2 cellular contexts compared by ENCODE assay signal in the genomic region with DNA sequence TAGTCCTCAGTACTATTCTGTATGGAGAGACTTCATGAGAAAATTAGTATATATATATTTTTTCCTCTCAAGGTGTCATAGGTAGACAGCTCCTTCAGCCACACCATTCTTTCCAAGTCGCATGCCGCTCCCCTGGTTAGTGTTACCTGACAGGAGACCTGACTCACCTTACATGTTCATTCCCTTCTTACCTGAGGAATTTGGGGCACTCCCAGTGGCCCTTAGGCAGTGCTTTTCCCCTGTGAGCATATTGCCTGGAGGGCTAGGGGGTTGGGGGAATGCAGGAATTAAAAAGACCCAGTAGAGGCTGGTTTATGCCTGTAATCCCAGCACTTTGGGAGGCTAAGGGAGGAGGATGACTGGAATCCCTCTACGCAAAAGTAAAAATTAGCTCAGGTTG.
TF ChIP-seq lines count a peak whose summit lies in the region.

No MANE protein-coding gene starts in this region.

TF ChIP-seq in A549, 52 proteins besides CTCF, POLR2A, EP300 and RAD21:
- peak; percentile 82; the same call in 1 of the 2 replicates for TF ChIP-seq POLR2AphosphoS2 (conservative IDR thresholded peaks at IDR 0.05; ENCODE audit: low read length)
- TF ChIP-seq JUNB (IDR thresholded peaks at IDR 0.05), result no peak
TF ChIP-seq in A549: peak in this region for 1.

TF ChIP-seq in K562, 482 proteins besides CTCF, POLR2A, EP300 and RAD21:
- no peak for TF ChIP-seq HNRNPH1 (optimal IDR thresholded peaks at IDR 0.05; ENCODE audit: low read depth, low read length)
- no peak for TF ChIP-seq NR4A1 (CRISPR knock-in tag; IDR thresholded peaks at IDR 0.05)
- no peak for TF ChIP-seq NR4A1 (tag; IDR thresholded peaks at IDR 0.05)
- no peak for TF ChIP-seq BMI1 (IDR thresholded peaks at IDR 0.05; ENCODE audit: low read length)
- TF ChIP-seq DIDO1 (tag; IDR thresholded peaks at IDR 0.05; ENCODE audit: low read depth), result no peak
- TF ChIP-seq SP1 (CRISPR knock-in tag; IDR thresholded peaks at IDR 0.05), result no peak
- TF ChIP-seq, protein P1, sequence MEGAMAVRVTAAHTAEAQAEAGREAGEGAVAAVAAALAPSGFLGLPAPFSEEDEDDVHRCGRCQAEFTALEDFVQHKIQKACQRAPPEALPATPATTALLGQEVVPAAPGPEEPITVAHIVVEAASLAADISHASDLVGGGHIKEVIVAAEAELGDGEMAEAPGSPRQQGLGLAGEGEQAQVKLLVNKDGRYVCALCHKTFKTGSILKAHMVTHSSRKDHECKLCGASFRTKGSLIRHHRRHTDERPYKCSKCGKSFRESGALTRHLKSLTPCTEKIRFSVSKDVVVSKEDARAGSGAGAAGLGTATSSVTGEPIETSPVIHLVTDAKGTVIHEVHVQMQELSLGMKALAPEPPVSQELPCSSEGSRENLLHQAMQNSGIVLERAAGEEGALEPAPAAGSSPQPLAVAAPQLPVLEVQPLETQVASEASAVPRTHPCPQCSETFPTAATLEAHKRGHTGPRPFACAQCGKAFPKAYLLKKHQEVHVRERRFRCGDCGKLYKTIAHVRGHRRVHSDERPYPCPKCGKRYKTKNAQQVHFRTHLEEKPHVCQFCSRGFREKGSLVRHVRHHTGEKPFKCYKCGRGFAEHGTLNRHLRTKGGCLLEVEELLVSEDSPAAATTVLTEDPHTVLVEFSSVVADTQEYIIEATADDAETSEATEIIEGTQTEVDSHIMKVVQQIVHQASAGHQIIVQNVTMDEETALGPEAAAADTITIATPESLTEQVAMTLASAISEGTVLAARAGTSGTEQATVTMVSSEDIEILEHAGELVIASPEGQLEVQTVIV (CRISPR knock-in tag; IDR thresholded peaks at IDR 0.05; ENCODE audit: borderline replicate concordance), result no peak
TF ChIP-seq in K562: peak in this region for 0.
